ENCODE assay signal across 24 cellular contexts in genomic region chr12:5485471-5485870, GRCh38. TPM values are rescaled to one million over a fixed set of nuclear protein-coding genes. Genes with fewer than 3 reads are reported as not detected.
"Had no signal": no experiment of that assay in that cellular context is flagged by ENCODE, and none has a peak within 500 bp of the region (broad histone marks: within the 10 kb centered on the region; RNA-seq: fewer than 3 reads in every experiment).

No MANE protein-coding gene starts in this region.

- FAIRE-seq: endometrium, endothelial cell of umbilical vein, frontal cortex had no signal

- DNase-seq: activated CD4-positive, alpha-beta memory T cell treated with anti-CD3 and anti-CD28 coated beads, Interleukin-2, amount 10 ng/mL, durations not matched to agents 7 days and 5 days; activated CD4-positive, alpha-beta T cell treated with anti-CD3 and anti-CD28 coated beads for 1 hour; activated CD4-positive, alpha-beta T cell treated with anti-CD3 and anti-CD28 coated beads for 4 hours; activated CD4-positive, alpha-beta T cell treated with anti-CD3 and anti-CD28 coated beads, Interleukin-2, amount 10 ng/mL, durations not matched to agents 7 days and 5 days; activated CD4-positive, alpha-beta T cell treated with anti-CD3 and anti-CD28 coated beads, Interleukin-2, amount 50 U/mL, for 4 hours; activated CD8-positive, alpha-beta memory T cell treated with anti-CD3 and anti-CD28 coated beads, Interleukin-2, amount 50 U/mL, for 48 hours; activated gamma-delta T cell; activated naive CD4-positive, alpha-beta T cell; activated naive CD4-positive, alpha-beta T cell treated with anti-CD3 and anti-CD28 coated beads, Interleukin-2, amount 10 ng/mL, durations not matched to agents 7 days and 5 days; activated naive CD8-positive, alpha-beta T cell treated with anti-CD3 and anti-CD28 coated beads, Interleukin-2, amount 10 ng/mL, durations not matched to agents 7 days and 5 days; activated T-cell treated with anti-CD3 and anti-CD28 coated beads for 4 hours; activated T-cell treated with anti-CD3 and anti-CD28 coated beads, Interleukin-2, amount 50 U/mL, for 24 hours; activated T-cell treated with anti-CD3 and anti-CD28 coated beads, Interleukin-2, amount 50 U/mL, for 72 hours; central memory CD4-positive, alpha-beta T cell; cerebellar nuclear complex; colonic mucosa; effector CD8-positive, alpha-beta T cell; esophagus squamous epithelium; heart left ventricle; hypothalamus; T1000 had no signal

RNA-seq across cellular contexts. Expression of gene NTF3, which starts 53.6 kb away (rescaled TPM):
- polyA plus RNA-seq: endothelial cell of umbilical vein had no signal
